Comparison of ENCODE assay signal across 27 cellular contexts in genomic region chr1:194843077-194843476, GRCh38.
DNase-seq lines count a peak whose midpoint lies in the region; ATAC-seq, FAIRE-seq and TF ChIP-seq lines count a peak whose summit lies in the region.
"Had no signal": no experiment of that assay in that cellular context is flagged by ENCODE, and none has a peak within 500 bp of the region (broad histone marks: within the 10 kb centered on the region; RNA-seq: fewer than 3 reads in every experiment).

No MANE protein-coding gene starts in this region.

- no peaks in the 10 kb centered on the region for H3K79me2 ChIP-seq in HepG2 (ENCODE audit: insufficient read depth, low read length)
- no peaks in the 10 kb centered on the region for H3K79me2 ChIP-seq in Loucy (ENCODE audit: insufficient read depth, low read length)
- no peaks in the 10 kb centered on the region for H3K79me2 ChIP-seq in OCI-LY7 (ENCODE audit: insufficient read depth, low read depth, low read length)
- peaks cover 83% of the 10 kb centered on the region for H3K79me2 ChIP-seq in K562 (ENCODE audit: control insufficient read depth, insufficient read depth, low read length)

- WGBS in HepG2 (ENCODE audit: low lambda C conversion rate): 0% methylated on average over 1 of the region's 1 CpG
- WGBS in right lobe of liver (ENCODE audit: insufficient coverage, low coverage, low lambda C conversion rate, missing lambda C conversion rate): 19% methylated on average over 1 of the region's 1 CpG
- 33% methylated on average over 1 of the region's 1 CpG for WGBS in K562 (ENCODE audit: insufficient coverage, low coverage, missing lambda C conversion rate)
- WGBS in suprapubic skin: 51% methylated on average over 1 of the region's 1 CpG

- TF ChIP-seq CTCF in HepG2 (CRISPR knock-in tag; IDR thresholded peaks at IDR 0.05): no peak
- no peak for TF ChIP-seq CTCF in right lobe of liver (IDR thresholded peaks at IDR 0.05)
- TF ChIP-seq CTCF in Loucy (conservative IDR thresholded peaks at IDR 0.05; ENCODE audit: low read length): no peak
- TF ChIP-seq CTCF in OCI-LY7 (conservative IDR thresholded peaks at IDR 0.05; ENCODE audit: low read length): no peak
- TF ChIP-seq CTCF in K562 (IDR thresholded peaks at IDR 0.05 in 2 of 3, conservative IDR thresholded peaks at IDR 0.05 in 1 of 3; ENCODE audit: insufficient read depth in 2 of 3, low read depth in 1 of 3, low read length in 3 of 3): no peak
- no peak for TF ChIP-seq CTCF in suprapubic skin (IDR thresholded peaks at IDR 0.05)

- no peaks in the 10 kb centered on the region for H3K9me3 ChIP-seq in HepG2 (ENCODE audit: low read length)
- H3K9me3 ChIP-seq in right lobe of liver: no peaks in the 10 kb centered on the region
- no peaks in the 10 kb centered on the region for H3K9me3 ChIP-seq in Loucy (ENCODE audit: insufficient read depth, low read depth, low read length)
- H3K9me3 ChIP-seq in OCI-LY7 (ENCODE audit: low read length): peaks cover 1% of the 10 kb centered on the region; the same call in 1 of the 2 replicates
- H3K9me3 ChIP-seq in K562 (replicated peaks; ENCODE audit: control insufficient read depth, insufficient read depth, low read depth, low read length): no peaks in the 10 kb centered on the region
- H3K9me3 ChIP-seq in suprapubic skin: no peaks in the 10 kb centered on the region
- H3K9me3 ChIP-seq: BE2C, BLaER1 had no signal

- POLR2A ChIA-PET in HepG2 (lab: Yijun Ruan, JAX): no interaction called here
- POLR2A ChIA-PET in OCI-LY7 (lab: Charles Lee): interaction anchor here (1.3 to 2.0 kb wide), 3 partner anchors 10 to 54 kb away, joined by 3 to 13 read pairs (median 4); no protein-coding TSS in a partner anchor
- POLR2A ChIA-PET in K562 (lab: Yijun Ruan, JAX): interaction anchor here (0.6 to 1.1 kb wide), 2 partner anchors 16 to 185 kb away, joined by 3 read pairs; no protein-coding TSS in a partner anchor

- H4K20me1 ChIP-seq in HepG2 (ENCODE audit: insufficient read depth, low read length) (no peaks in the 10 kb centered on the region), Loucy (ENCODE audit: insufficient read depth, low read length, poor library complexity, severe bottlenecking) (no peaks in the 10 kb centered on the region), OCI-LY7 (ENCODE audit: insufficient read depth, low read length) (no peaks in the 10 kb centered on the region), K562 (replicated peaks; ENCODE audit: control insufficient read depth, insufficient read depth, low read length) (no peaks in the 10 kb centered on the region)
- H4K20me1 ChIP-seq: BLaER1 had no signal

- H3F3A ChIP-seq in Loucy (ENCODE audit: low read depth): no peaks in the 10 kb centered on the region

- ATAC-seq in HepG2 (no peak), right lobe of liver (no peak), K562 (no peak)
- ATAC-seq: GM12878 had no signal

- H3K27ac ChIP-seq in HepG2 (ENCODE audit: extremely low read length, insufficient read depth, low read length) (no peak overlapping the region), right lobe of liver (no peak overlapping the region), OCI-LY7 (ENCODE audit: low read depth, low read length, poor library complexity, severe bottlenecking) (no peak overlapping the region), K562 (ENCODE audit: extremely low read depth, low read depth, low read length) (no peak overlapping the region), suprapubic skin (no peak overlapping the region)
- H3K27ac ChIP-seq: 22Rv1, BLaER1 had no signal

- BruUV-seq in HepG2 (replicated peaks; lab: Mats Ljungman, UMichigan) (no TSS peak), OCI-LY7 (replicated peaks; lab: Mats Ljungman, UMichigan) (no TSS peak), K562 (replicated peaks; lab: Mats Ljungman, UMichigan) (no TSS peak)

- intact Hi-C loops in HepG2 (cut with micrococcal nuclease; ENCODE audit: unreplicated experiment): no loop called here
- intact Hi-C loops in right lobe of liver (cut with DNase I): no loop called here
- intact Hi-C loops in OCI-LY7 (cut with micrococcal nuclease; ENCODE audit: unreplicated experiment): no loop called here
- intact Hi-C loops in K562 (cut with micrococcal nuclease): no loop called here

- H3K4me1 ChIP-seq in HepG2 (ENCODE audit: insufficient read depth, low read length) (no peaks in the 10 kb centered on the region), right lobe of liver (no peaks in the 10 kb centered on the region), Loucy (ENCODE audit: insufficient read depth, low read length, poor library complexity, severe bottlenecking) (peaks cover 19% of the 10 kb centered on the region), OCI-LY7 (ENCODE audit: insufficient read depth, low read length, poor library complexity, severe bottlenecking) (peaks cover 10% of the 10 kb centered on the region), K562 (replicated peaks in 1 of 2; ENCODE audit: control insufficient read depth in 2 of 2, insufficient read depth in 2 of 2, low read length in 2 of 2) (no peaks in the 10 kb centered on the region), suprapubic skin (no peaks in the 10 kb centered on the region)
- H3K4me1 ChIP-seq: BE2C, BLaER1 had no signal

- no peaks in the 10 kb centered on the region for H3K36me3 ChIP-seq in HepG2 (replicated peaks in 1 of 2; ENCODE audit: control insufficient read depth in 1 of 2, insufficient read depth in 2 of 2, low read length in 2 of 2)
- no peaks in the 10 kb centered on the region for H3K36me3 ChIP-seq in right lobe of liver
- no peaks in the 10 kb centered on the region for H3K36me3 ChIP-seq in Loucy (ENCODE audit: insufficient read depth, low read length)
- no peaks in the 10 kb centered on the region for H3K36me3 ChIP-seq in OCI-LY7 (ENCODE audit: insufficient read depth, low read length)
- peaks cover 4% of the 10 kb centered on the region; the same call in 1 of the 3 replicates for H3K36me3 ChIP-seq in K562 (ENCODE audit: control insufficient read depth, insufficient read depth, low read length)
- no peaks in the 10 kb centered on the region for H3K36me3 ChIP-seq in suprapubic skin
- H3K36me3 ChIP-seq: BE2C, BLaER1 had no signal

- CTCF ChIA-PET in HepG2 (lab: Yijun Ruan, JAX; ENCODE audit: low intra/inter-chr PET ratio, low total read pairs): no interaction called here
- CTCF ChIA-PET in OCI-LY7 (lab: Charles Lee; ENCODE audit: unreplicated experiment): no interaction called here
- CTCF ChIA-PET in K562 (lab: Yijun Ruan, JAX; ENCODE audit: low intra/inter-chr PET ratio): no interaction called here

- H3K9me1 ChIP-seq in K562 (ENCODE audit: control insufficient read depth, insufficient read depth, low read length): no peaks in the 10 kb centered on the region

- H3K27me3 ChIP-seq in HepG2 (ENCODE audit: control insufficient read depth in 1 of 2, insufficient read depth in 2 of 2, low read length in 2 of 2) (no peaks in the 10 kb centered on the region), right lobe of liver (no peaks in the 10 kb centered on the region), Loucy (ENCODE audit: insufficient read depth, low read length, poor library complexity, severe bottlenecking) (no peaks in the 10 kb centered on the region), K562 (ENCODE audit: control insufficient read depth in 2 of 2, insufficient read depth in 2 of 2, low read length in 2 of 2) (no peaks in the 10 kb centered on the region), suprapubic skin (no peaks in the 10 kb centered on the region)
- H3K27me3 ChIP-seq: BE2C, BLaER1 had no signal

- H2AFZ ChIP-seq in HepG2 (ENCODE audit: low read length): no peak overlapping the region
- no peak overlapping the region for H2AFZ ChIP-seq in Loucy (ENCODE audit: low read length)
- H2AFZ ChIP-seq in OCI-LY7 (ENCODE audit: low read length): peak overlapping the region; percentile 38; the same call in 1 of the 2 replicates
- no peak overlapping the region for H2AFZ ChIP-seq in K562 (ENCODE audit: low read depth, low read length)

- no peak overlapping the region for H3K9ac ChIP-seq in HepG2 (ENCODE audit: insufficient read depth, low read depth, low read length)
- no peak overlapping the region for H3K9ac ChIP-seq in Loucy (ENCODE audit: low read depth, low read length, poor library complexity, severe bottlenecking)
- H3K9ac ChIP-seq in K562 (ENCODE audit: insufficient read depth in 1 of 2, low read depth in 2 of 2, low read length in 2 of 2): no peak overlapping the region
- H3K9ac ChIP-seq: BLaER1 had no signal

- H3K4me3 ChIP-seq in HepG2 (replicated peaks in 1 of 3; ENCODE audit: insufficient read depth in 1 of 3, low read depth in 2 of 3, low read length in 3 of 3): no peak overlapping the region
- H3K4me3 ChIP-seq in right lobe of liver: no peak overlapping the region
- no peak overlapping the region for H3K4me3 ChIP-seq in Loucy (ENCODE audit: low read length, poor library complexity, severe bottlenecking)
- no peak overlapping the region for H3K4me3 ChIP-seq in OCI-LY7 (ENCODE audit: low read depth, low read length, poor library complexity, severe bottlenecking)
- no peak overlapping the region for H3K4me3 ChIP-seq in K562
- H3K4me3 ChIP-seq in suprapubic skin: no peak overlapping the region
- H3K4me3 ChIP-seq: BLaER1, GM12878 had no signal

- TF ChIP-seq EP300 in HepG2 (IDR thresholded peaks at IDR 0.05; ENCODE audit: low read depth in 2 of 2, low read length in 2 of 2): no peak
- TF ChIP-seq EP300 in HepG2 (CRISPR knock-in tag; IDR thresholded peaks at IDR 0.05; ENCODE audit: borderline replicate concordance): no peak
- no peak for TF ChIP-seq EP300 in K562 (IDR thresholded peaks at IDR 0.05; ENCODE audit: low read length)
- TF ChIP-seq EP300 in suprapubic skin (IDR thresholded peaks at IDR 0.05): no peak

- TF ChIP-seq RAD21 in HepG2 (CRISPR knock-in tag; IDR thresholded peaks at IDR 0.05) (no peak), K562 (CRISPR knock-in tag; conservative IDR thresholded peaks at IDR 0.05 in 1 of 2, IDR thresholded peaks at IDR 0.05 in 1 of 2) (no peak)

- no peak overlapping the region for H3K4me2 ChIP-seq in HepG2 (ENCODE audit: low read depth, low read length)
- peak overlapping the region; percentile 18 for H3K4me2 ChIP-seq in Loucy (ENCODE audit: low read depth, low read length, poor library complexity, severe bottlenecking)
- H3K4me2 ChIP-seq in OCI-LY7 (ENCODE audit: low read length): no peak overlapping the region
- H3K4me2 ChIP-seq in K562 (ENCODE audit: insufficient read depth, low read length): no peak overlapping the region
- H3K4me2 ChIP-seq: BLaER1 had no signal

- TF ChIP-seq POLR2A in HepG2 (IDR thresholded peaks at IDR 0.05; ENCODE audit: insufficient read depth in 1 of 2, low read depth in 2 of 2, low read length in 2 of 2): no peak
- no peak for TF ChIP-seq POLR2A in right lobe of liver (IDR thresholded peaks at IDR 0.05)
- no peak for TF ChIP-seq POLR2A in K562 (conservative IDR thresholded peaks at IDR 0.05)
- TF ChIP-seq POLR2A in suprapubic skin (IDR thresholded peaks at IDR 0.05): no peak

- DNase-seq in HepG2 (ENCODE audit: low spot score) (no peak), right lobe of liver (no peak), OCI-LY7 (ENCODE audit: low spot score) (no peak), K562 (ENCODE audit: extremely low read depth in 1 of 4, low spot score in 3 of 4) (no peak), NCI-H748 treated with DMSO at 0.1 percent for 48 hours (lab: John Stamatoyannopoulos, UW) (no peak), suprapubic skin (ENCODE audit: low spot score in 2 of 2) (no peak), T-helper 9 cell (no peak)
- DNase-seq: ACHN; BE2C; C1 segment of cervical spinal cord; CD4-positive, alpha-beta memory T cell; CD4-positive, CD25-positive, alpha-beta regulatory T cell; CD8-positive, alpha-beta memory T cell; COR-L47; DMS 273 treated with DMSO at 0.1 percent for 48 hours; DMS153; DMS53; DMS79; DND-41; EL; GDM1 had no signal

- in situ Hi-C loops in HepG2 (cut with HindIII; ENCODE audit: extremely low pct_ligation_motif_present, low pct_unique_long_range_greater_than_20kb) (no loop called here), K562 (cut with MboI) (no loop called here)

- H3K9me2 ChIP-seq in Loucy (replicated peaks; ENCODE audit: low read depth, low read length): no peaks in the 10 kb centered on the region
- H3K9me2 ChIP-seq in OCI-LY7 (ENCODE audit: insufficient read depth, low read length): no peaks in the 10 kb centered on the region

- FAIRE-seq in HepG2 (lab: Jason Lieb, UNC): no peak
- FAIRE-seq in K562 (lab: Jason Lieb, UNC): no peak
- FAIRE-seq: GM12878, GM12892, GM18507 had no signal

Comparison
In these comparisons a context has a peak if more than half of its experiments do, and no peak if none do; other contexts are left out.
1. Of the 241 proteins assayed by ChIP-seq in both HepG2 and K562: peak only in HepG2: none; only in K562: MAFG; in both: MAFF and MAFK; in neither: 238.